ENCODE assay signal across 8 cellular contexts in genomic region chr3:177345049-177345972, GRCh38.
DNase-seq lines count a peak whose midpoint lies in the region; ATAC-seq, FAIRE-seq and TF ChIP-seq lines count a peak whose summit lies in the region.

No MANE protein-coding gene starts in this region.

- H3K36me3 Mint-ChIP-seq in CD8-positive, alpha-beta T cell = no peaks in the 10 kb centered on the region
- peaks cover 0 to 5% of the 10 kb centered on the region in 2 donors for H3K36me3 Mint-ChIP-seq in activated naive CD4-positive, alpha-beta T cell treated with anti-CD3 and anti-CD28 coated beads, Interleukin-2, amount 50 U/mL, for 72 hours

- ATAC-seq in CD8-positive, alpha-beta T cell = peak; percentile 61
- peak; percentile 95 for ATAC-seq in GM21447 (IDR thresholded peaks at IDR 0.05; ENCODE audit: unreplicated experiment)
- peak; percentile 85 to 99 for ATAC-seq in activated naive CD4-positive, alpha-beta T cell treated with anti-CD3 and anti-CD28 coated beads, Interleukin-2, amount 50 U/mL, for 72 hours

- H4K8ac ChIP-seq in trophoblast cell (ENCODE audit: low read depth, low read length) = peak overlapping the region; percentile 79

- H2BK12ac ChIP-seq in trophoblast cell (ENCODE audit: low read length) = peak overlapping the region; percentile 90

- CTCF ChIA-PET in CD8-positive, alpha-beta T cell (lab: Charles Lee) = no interaction called here

- H3K4me3 ChIP-seq in CD8-positive, alpha-beta T cell (ENCODE audit: low read depth, low read length) = no peak overlapping the region
- peak overlapping the region; percentile 10; the same call in 1 of the 2 replicates for H3K4me3 ChIP-seq in HUES64 (ENCODE audit: low read length)
- no peak overlapping the region for H3K4me3 ChIP-seq in SJSA1
- no peak overlapping the region for H3K4me3 ChIP-seq in trophoblast cell (ENCODE audit: low read depth, low read length)

- H3K27ac ChIP-seq in CD8-positive, alpha-beta T cell (ENCODE audit: low read depth, low read length) = no peak overlapping the region
- H3K27ac ChIP-seq in HUES64 (ENCODE audit: low read depth, low read length) (peak overlapping the region; percentile 57; the same call in 1 of the 2 replicates), SJSA1 (peak overlapping the region; percentile 98), trophoblast cell (ENCODE audit: low read depth, low read length) (peak overlapping the region; percentile 87)

- H3K27me3 ChIP-seq in CD8-positive, alpha-beta T cell (ENCODE audit: insufficient read depth, low read length) = no peaks in the 10 kb centered on the region
- H3K27me3 ChIP-seq in HUES64 (ENCODE audit: insufficient read depth, low read length) = peaks cover 79% of the 10 kb centered on the region
- H3K27me3 ChIP-seq in SJSA1 (replicated peaks) = no peaks in the 10 kb centered on the region
- no peaks in the 10 kb centered on the region for H3K27me3 ChIP-seq in trophoblast cell (ENCODE audit: insufficient read depth, low read length)

- H4K91ac ChIP-seq in trophoblast cell (ENCODE audit: low read depth, low read length) = peak overlapping the region; percentile 70

- no peak for TF ChIP-seq CTCF in CD8-positive, alpha-beta T cell (IDR thresholded peaks at IDR 0.05)

- no peak overlapping the region for H2AK5ac ChIP-seq in trophoblast cell (ENCODE audit: low read length)

- H3K9me3 Mint-ChIP-seq in CD8-positive, alpha-beta T cell = no peaks in the 10 kb centered on the region
- peaks cover 0 to 9% of the 10 kb centered on the region in 2 donors for H3K9me3 Mint-ChIP-seq in activated naive CD4-positive, alpha-beta T cell treated with anti-CD3 and anti-CD28 coated beads, Interleukin-2, amount 50 U/mL, for 72 hours

- H3K14ac ChIP-seq in trophoblast cell (ENCODE audit: low read length) = peak overlapping the region; percentile 43

- H2BK120ac ChIP-seq in trophoblast cell (ENCODE audit: insufficient read depth, low read length, poor library complexity) = peak overlapping the region; percentile 71

- H3K4me2 ChIP-seq in trophoblast cell (ENCODE audit: low read length) = peak overlapping the region; percentile 42

- H3K79me1 ChIP-seq in trophoblast cell (ENCODE audit: low read length) = peaks cover 9% of the 10 kb centered on the region

- peak overlapping the region; percentile 86 for H2BK5ac ChIP-seq in trophoblast cell (ENCODE audit: low read depth, low read length, poor library complexity)

- no peaks in the 10 kb centered on the region for H3K27me3 Mint-ChIP-seq in CD8-positive, alpha-beta T cell (ENCODE audit: low read depth)

- H3K4ac ChIP-seq in trophoblast cell (ENCODE audit: low read depth, low read length) = no peak overlapping the region

- no peak overlapping the region for H4K12ac ChIP-seq in trophoblast cell (ENCODE audit: low read depth, low read length)

- no peaks in the 10 kb centered on the region for H3K9me3 ChIP-seq in CD8-positive, alpha-beta T cell (ENCODE audit: low read length)
- no peaks in the 10 kb centered on the region for H3K9me3 ChIP-seq in HUES64 (ENCODE audit: insufficient read depth, low read depth, low read length)
- no peaks in the 10 kb centered on the region for H3K9me3 ChIP-seq in SJSA1 (replicated peaks)
- H3K9me3 ChIP-seq in trophoblast cell (ENCODE audit: insufficient read depth, low read depth, low read length) = no peaks in the 10 kb centered on the region

- H3K18ac ChIP-seq in trophoblast cell (ENCODE audit: low read length) = peak overlapping the region; percentile 53

- H3K23ac ChIP-seq in trophoblast cell (ENCODE audit: low read length) = no peak overlapping the region

- POLR2A ChIA-PET in CD8-positive, alpha-beta T cell (lab: Charles Lee) = no interaction called here

- DNase-seq in CD8-positive, alpha-beta T cell = peak in 6 of 7 experiments; percentile 24 to 56 (median 40)
- peak; percentile 90 to 92 for DNase-seq in SJSA1 (ENCODE audit: low read depth in 1 of 2, low spot score in 2 of 2)
- peak; percentile 62 to 74 for DNase-seq in activated naive CD4-positive, alpha-beta T cell treated with anti-CD3 and anti-CD28 coated beads, Interleukin-2, amount 50 U/mL, for 72 hours (ENCODE audit: low spot score in 2 of 2)
- peak; percentile 53 to 94 (median 77) for DNase-seq in head of caudate nucleus
- DNase-seq in trophoblast cell = peak; percentile 85 to 92
- peak; percentile 90 for DNase-seq in urothelium cell line (ENCODE audit: low spot score)

- H3K4me1 ChIP-seq in CD8-positive, alpha-beta T cell (ENCODE audit: insufficient read depth, low read length) = peaks cover 15% of the 10 kb centered on the region
- H3K4me1 ChIP-seq in HUES64 (ENCODE audit: insufficient read depth, low read length) (peaks cover 25% of the 10 kb centered on the region), SJSA1 (replicated peaks) (peaks cover 46% of the 10 kb centered on the region), trophoblast cell (ENCODE audit: control insufficient read depth in 1 of 2, insufficient read depth in 2 of 2, low read length in 2 of 2) (peaks cover 2 to 5% of the 10 kb centered on the region in 2 experiments)

- H3K4me1 Mint-ChIP-seq in CD8-positive, alpha-beta T cell (ENCODE audit: low read depth) = peaks cover 15% of the 10 kb centered on the region

- peak; percentile 55 for FAIRE-seq in urothelium cell line (lab: Jason Lieb, UNC)

- WGBS in HUES64 = 2% methylated on average over 9 of the region's 12 CpGs
- WGBS in trophoblast cell (ENCODE audit: extremely low coverage, insufficient coverage, insufficient read length) = no CpG with 5 or more reads among the region's 12 CpGs

- intact Hi-C loops in CD8-positive, alpha-beta T cell (cut with DNase I, micrococcal nuclease) = loop anchor here in 1 of 2 experiments (1.0 kb wide), 1 partner anchor 14 kb away; no protein-coding TSS in a partner anchor
- intact Hi-C loops in head of caudate nucleus (cut with DNase I) = no loop called here

- H2AFZ ChIP-seq in trophoblast cell (ENCODE audit: insufficient read depth, low read length, poor library complexity) = peak overlapping the region; percentile 52

- H3K4me3 Mint-ChIP-seq in CD8-positive, alpha-beta T cell = no peak overlapping the region

- H3K79me2 ChIP-seq in trophoblast cell (ENCODE audit: control insufficient read depth, insufficient read depth, low read length, poor library complexity) = no peaks in the 10 kb centered on the region

- H3K9ac ChIP-seq in HUES64 (ENCODE audit: low read depth, low read length) = peak overlapping the region; percentile 23; the same call in 1 of the 2 replicates
- H3K9ac ChIP-seq in trophoblast cell (ENCODE audit: low read length) = no peak overlapping the region

- no peak overlapping the region for H3K27ac Mint-ChIP-seq in CD8-positive, alpha-beta T cell
- peak overlapping the region; percentile 93 to 99 for H3K27ac Mint-ChIP-seq in activated naive CD4-positive, alpha-beta T cell treated with anti-CD3 and anti-CD28 coated beads, Interleukin-2, amount 50 U/mL, for 72 hours

- H3K36me3 ChIP-seq in CD8-positive, alpha-beta T cell (ENCODE audit: insufficient read depth, low read length) = no peaks in the 10 kb centered on the region
- H3K36me3 ChIP-seq in HUES64 (ENCODE audit: insufficient read depth, low read length) (no peaks in the 10 kb centered on the region), SJSA1 (no peaks in the 10 kb centered on the region), trophoblast cell (ENCODE audit: control insufficient read depth in 1 of 2, insufficient read depth in 2 of 2, low read length in 2 of 2) (no peaks in the 10 kb centered on the region)

Comparison
In these comparisons a context has a peak if more than half of its experiments do, and no peak if none do; other contexts are left out.
1. DNase-seq: peak in every context shown above with its lines; median percentile 91 in SJSA1; 90 in urothelium cell line; 88 in trophoblast cell; 77 in head of caudate nucleus; 68 in activated naive CD4-positive, alpha-beta T cell treated with anti-CD3 and anti-CD28 coated beads, Interleukin-2, amount 50 U/mL, for 72 hours; 40 in CD8-positive, alpha-beta T cell.